In genomic region chr6:15596241-15596896, GRCh38 we compare ENCODE assay signal across 30 cellular contexts.
DNase-seq lines count a peak whose midpoint lies in the region; ATAC-seq, FAIRE-seq and TF ChIP-seq lines count a peak whose summit lies in the region.
"Had no signal": no experiment of that assay in that cellular context is flagged by ENCODE, and none has a peak within 500 bp of the region (broad histone marks: within the 10 kb centered on the region; RNA-seq: fewer than 3 reads in every experiment).

No MANE protein-coding gene starts in this region.

- 95% methylated on average over 8 of the region's 8 CpGs for WGBS in HepG2 (ENCODE audit: low lambda C conversion rate)
- 90% methylated on average over 6 of the region's 8 CpGs for WGBS in right lobe of liver (ENCODE audit: insufficient coverage, low coverage, low lambda C conversion rate, missing lambda C conversion rate)
- 85 to 87% methylated on average over 5 to 8 of the region's 8 CpGs for WGBS in transverse colon (ENCODE audit: low coverage in 1 of 2), 2 donors

- DNase-seq in HepG2 (ENCODE audit: low spot score) (no peak), right lobe of liver (no peak), NCI-H82 treated with DMSO at 0.1 percent for 48 hours (lab: John Stamatoyannopoulos, UW; ENCODE audit: unreplicated experiment) (peak; percentile 78), fibroblast of pulmonary artery (ENCODE audit: low read depth) (peak; percentile 67), kidney tubule cell (ENCODE audit: low spot score) (no peak), mesothelial cell of epicardium (ENCODE audit: low spot score in 2 of 2, unreplicated experiment in 2 of 2) (no peak), transverse colon (no peak)
- no peak for DNase-seq in activated T-cell treated with anti-CD3 and anti-CD28 coated beads, Interleukin-2, amount 50 U/mL, for 48 hours
- DNase-seq: activated CD4-positive, alpha-beta memory T cell treated with anti-CD3 and anti-CD28 coated beads for 36 hours; activated CD4-positive, CD25-positive, alpha-beta regulatory T cell; activated gamma-delta T cell treated with Interleukin-2 at 50 U/mL for 16 hours; brain microvascular endothelial cell; CD8-positive, alpha-beta T cell; colonic mucosa; DMS53; GF-D8; glutamatergic neuron; KG1; mucosa of descending colon; NCI-H1092 treated with DMSO at 0.1 percent for 48 hours; NCI-H2029 treated with DMSO at 0.1 percent for 48 hours; NCI-H345; nephron progenitor cell; Peyer's patch; substantia nigra; uterus had no signal

- ATAC-seq in HepG2 (no peak), right lobe of liver (no peak)
- ATAC-seq: CD8-positive, alpha-beta T cell; left lobe of liver; mucosa of descending colon had no signal

- H3K27ac ChIP-seq in HepG2 (ENCODE audit: extremely low read length, insufficient read depth, low read length) (no peak overlapping the region), right lobe of liver (no peak overlapping the region), transverse colon (no peak overlapping the region)
- H3K27ac ChIP-seq: brain microvascular endothelial cell, colonic mucosa, Peyer's patch, uterus had no signal

- no peak overlapping the region for H3K4me2 ChIP-seq in HepG2 (ENCODE audit: low read depth, low read length)

- no peaks in the 10 kb centered on the region for H3K27me3 Mint-ChIP-seq in mesothelial cell of epicardium (ENCODE audit: low read depth)
- H3K27me3 Mint-ChIP-seq: activated CD4-positive, alpha-beta memory T cell treated with anti-CD3 and anti-CD28 coated beads for 36 hours had no signal

- H3K9me3 ChIP-seq in HepG2 (ENCODE audit: low read length) (no peaks in the 10 kb centered on the region), right lobe of liver (no peaks in the 10 kb centered on the region), transverse colon (no peaks in the 10 kb centered on the region)
- H3K9me3 ChIP-seq: colonic mucosa, HAP-1, mucosa of descending colon, Peyer's patch, uterus had no signal

- no peaks in the 10 kb centered on the region; a peak in 1 of 5 replicates for H3K27me3 ChIP-seq in HepG2 (ENCODE audit: control insufficient read depth in 1 of 2, insufficient read depth in 2 of 2, low read length in 2 of 2)
- H3K27me3 ChIP-seq in right lobe of liver = no peaks in the 10 kb centered on the region
- no peaks in the 10 kb centered on the region for H3K27me3 ChIP-seq in transverse colon
- H3K27me3 ChIP-seq: brain microvascular endothelial cell, colonic mucosa, Peyer's patch, uterus had no signal

- H3K27ac Mint-ChIP-seq in mesothelial cell of epicardium = no peak overlapping the region
- H3K27ac Mint-ChIP-seq: activated CD4-positive, alpha-beta memory T cell treated with anti-CD3 and anti-CD28 coated beads for 36 hours; CD8-positive, alpha-beta T cell; nephron progenitor cell; T-helper 2 cell treated with Interferon-gamma antibody and Interleukin-4, amounts not matched to agents 5 μg/mL and 100 μg/mL, for 36 hours had no signal

- no peak for TF ChIP-seq POLR2A in HepG2 (IDR thresholded peaks at IDR 0.05; ENCODE audit: insufficient read depth in 1 of 2, low read depth in 2 of 2, low read length in 2 of 2)
- TF ChIP-seq POLR2A in right lobe of liver (IDR thresholded peaks at IDR 0.05) = no peak
- TF ChIP-seq POLR2A in transverse colon (IDR thresholded peaks at IDR 0.05) = no peak

- H3K9me3 Mint-ChIP-seq in mesothelial cell of epicardium = no peaks in the 10 kb centered on the region
- H3K9me3 Mint-ChIP-seq: activated CD4-positive, alpha-beta memory T cell treated with anti-CD3 and anti-CD28 coated beads for 36 hours; CD8-positive, alpha-beta T cell; nephron progenitor cell; T-helper 2 cell treated with Interferon-gamma antibody and Interleukin-4, amounts not matched to agents 5 μg/mL and 100 μg/mL, for 36 hours had no signal

- in situ Hi-C loops in HepG2 (cut with HindIII; ENCODE audit: extremely low pct_ligation_motif_present, low pct_unique_long_range_greater_than_20kb) (no loop called here), transverse colon (cut with MboI; ENCODE audit: low pct_ligation_motif_present in 1 of 4, low pct_unique_long_range_greater_than_20kb in 1 of 4, low sequenced_read_pairs in 3 of 4) (no loop called here)

- H4K20me1 ChIP-seq in HepG2 (ENCODE audit: insufficient read depth, low read length) = no peaks in the 10 kb centered on the region

- H3K4me1 ChIP-seq in HepG2 (ENCODE audit: insufficient read depth, low read length) (peaks cover 12% of the 10 kb centered on the region), right lobe of liver (no peaks in the 10 kb centered on the region), transverse colon (peaks cover 0 to 10% (median 0%) of the 10 kb centered on the region in 4 donors)
- H3K4me1 ChIP-seq: colonic mucosa, HAP-1, Peyer's patch, uterus had no signal

- TF ChIP-seq EP300 in HepG2 (IDR thresholded peaks at IDR 0.05; ENCODE audit: low read depth in 2 of 2, low read length in 2 of 2) (no peak), HepG2 (CRISPR knock-in tag; IDR thresholded peaks at IDR 0.05; ENCODE audit: borderline replicate concordance) (no peak), transverse colon (IDR thresholded peaks at IDR 0.05; ENCODE audit: low read depth) (no peak)

- H3K4me3 Mint-ChIP-seq in mesothelial cell of epicardium = no peak overlapping the region
- H3K4me3 Mint-ChIP-seq: activated CD4-positive, alpha-beta memory T cell treated with anti-CD3 and anti-CD28 coated beads for 36 hours; CD8-positive, alpha-beta T cell; nephron progenitor cell; T-helper 2 cell treated with Interferon-gamma antibody and Interleukin-4, amounts not matched to agents 5 μg/mL and 100 μg/mL, for 36 hours had no signal

- TF ChIP-seq RAD21 in HepG2 (CRISPR knock-in tag; IDR thresholded peaks at IDR 0.05) = no peak

- H2AFZ ChIP-seq in HepG2 (ENCODE audit: low read length) = no peak overlapping the region

- intact Hi-C loops in HepG2 (cut with micrococcal nuclease; ENCODE audit: unreplicated experiment) (no loop called here), right lobe of liver (cut with DNase I) (no loop called here), transverse colon (cut with DNase I; ENCODE audit: low total_unique reads) (no loop called here)

- POLR2A ChIA-PET in HepG2 (lab: Yijun Ruan, JAX) = no interaction called here

- H3K4me1 Mint-ChIP-seq in mesothelial cell of epicardium = no peaks in the 10 kb centered on the region

- BruUV-seq in HepG2 (replicated peaks; lab: Mats Ljungman, UMichigan) = no TSS peak

- CTCF ChIA-PET in HepG2 (lab: Yijun Ruan, JAX; ENCODE audit: low intra/inter-chr PET ratio, low total read pairs) = no interaction called here

- no peak overlapping the region for H3K9ac ChIP-seq in HepG2 (ENCODE audit: insufficient read depth, low read depth, low read length)

- no peaks in the 10 kb centered on the region; a peak in 1 of 5 replicates for H3K36me3 ChIP-seq in HepG2 (replicated peaks in 1 of 2; ENCODE audit: control insufficient read depth in 1 of 2, insufficient read depth in 2 of 2, low read length in 2 of 2)
- H3K36me3 ChIP-seq in right lobe of liver = no peaks in the 10 kb centered on the region
- peaks cover 0 to 7% (median 0%) of the 10 kb centered on the region in 4 donors for H3K36me3 ChIP-seq in transverse colon
- H3K36me3 ChIP-seq: brain microvascular endothelial cell, colonic mucosa, HAP-1, Peyer's patch, uterus had no signal

- TF ChIP-seq CTCF in HepG2 (CRISPR knock-in tag; IDR thresholded peaks at IDR 0.05) = no peak
- TF ChIP-seq CTCF in right lobe of liver (IDR thresholded peaks at IDR 0.05) = no peak
- TF ChIP-seq CTCF in fibroblast of pulmonary artery (IDR thresholded peaks at IDR 0.05; ENCODE audit: low read length, missing control alignments) = peak; percentile 2
- no peak for TF ChIP-seq CTCF in mesothelial cell of epicardium (IDR thresholded peaks at IDR 0.05; ENCODE audit: unreplicated experiment)
- TF ChIP-seq CTCF in transverse colon (IDR thresholded peaks at IDR 0.05) = no peak

- FAIRE-seq in HepG2 (lab: Jason Lieb, UNC) = no peak
- FAIRE-seq: endometrium had no signal

- H3K79me2 ChIP-seq in HepG2 (ENCODE audit: insufficient read depth, low read length) = no peaks in the 10 kb centered on the region

- peaks cover 11% of the 10 kb centered on the region for H3K36me3 Mint-ChIP-seq in mesothelial cell of epicardium

- H3K4me3 ChIP-seq in HepG2 (replicated peaks in 1 of 3; ENCODE audit: insufficient read depth in 1 of 3, low read depth in 2 of 3, low read length in 3 of 3) (no peak overlapping the region), right lobe of liver (no peak overlapping the region), fibroblast of pulmonary artery (replicated peaks; ENCODE audit: low read depth, low read length) (no peak overlapping the region), transverse colon (no peak overlapping the region)
- H3K4me3 ChIP-seq: colonic mucosa, HAP-1, mucosa of descending colon, Peyer's patch, uterus had no signal

TF ChIP-seq in HepG2, 621 proteins besides CTCF, POLR2A, EP300 and RAD21:
- TF ChIP-seq CEBPB (IDR thresholded peaks at IDR 0.05; ENCODE audit: borderline replicate concordance, low read depth, low read length) = peak; percentile 18; the same call in 1 of the 2 replicates
- TF ChIP-seq JUNB (CRISPR knock-in tag; IDR thresholded peaks at IDR 0.05; ENCODE audit: borderline replicate concordance) = 0 out of 2 replicates have a peak, but pooled peaks have one; percentile 29
- no peak for TF ChIP-seq PRPF4 (IDR thresholded peaks at IDR 0.05; ENCODE audit: low read depth, low read length, poor library complexity, severe bottlenecking)

Comparison
In these comparisons a context has a peak if more than half of its experiments do, and no peak if none do; other contexts are left out.
1. DNase-seq: peak in NCI-H82 treated with DMSO at 0.1 percent for 48 hours (single experiment) and fibroblast of pulmonary artery (single experiment); none in HepG2 (single experiment), right lobe of liver (0 of 3), kidney tubule cell (single experiment), mesothelial cell of epicardium (0 of 2), activated T-cell treated with anti-CD3 and anti-CD28 coated beads, Interleukin-2, amount 50 U/mL, for 48 hours (0 of 2) and transverse colon (single experiment).